ENCODE assay signal across 9 cellular contexts in the genomic region with DNA sequence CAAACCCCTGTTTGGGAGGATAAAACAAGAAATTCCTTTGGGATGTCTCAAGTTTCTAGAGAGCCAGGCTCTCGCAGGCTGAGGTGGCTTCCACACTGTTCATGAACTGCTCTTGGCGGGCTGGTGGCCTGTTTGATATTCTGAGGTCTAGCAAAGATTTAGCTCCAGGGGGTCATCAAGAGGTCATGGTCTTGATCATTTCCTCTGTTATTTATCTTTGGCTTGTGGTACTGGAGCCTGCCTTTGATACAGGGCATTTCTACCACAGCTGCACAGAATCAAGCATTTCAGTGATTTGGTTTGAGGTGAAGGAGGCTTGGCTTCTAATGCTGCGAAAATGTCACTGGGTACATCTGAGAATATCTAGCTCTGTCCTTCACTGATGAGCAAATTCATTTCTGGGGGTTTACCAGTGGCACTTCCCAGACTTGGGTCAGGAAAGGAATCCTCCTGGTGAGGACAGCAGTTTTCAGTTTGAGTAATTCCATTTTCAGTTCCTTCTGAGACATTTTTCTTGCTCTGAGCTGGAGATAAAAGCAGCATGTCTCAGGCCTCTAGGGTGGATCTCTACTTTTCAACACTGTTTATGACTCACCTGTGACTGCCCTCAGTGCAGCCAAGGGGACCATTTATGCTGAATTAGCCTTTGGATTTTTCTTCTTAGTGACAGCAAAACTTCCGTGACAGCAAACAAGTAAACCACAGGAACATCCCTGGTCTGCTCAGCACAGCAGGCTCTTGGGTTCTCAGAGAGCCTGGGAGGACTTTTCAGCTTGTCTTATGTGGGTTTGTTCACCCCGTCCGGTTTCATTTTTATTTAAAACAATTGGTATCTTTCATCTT.
DNase-seq lines count a peak whose midpoint lies in the region; ATAC-seq and TF ChIP-seq lines count a peak whose summit lies in the region.
"Had no signal": no experiment of that assay in that cellular context is flagged by ENCODE, and none has a peak within 500 bp of the region (broad histone marks: within the 10 kb centered on the region; RNA-seq: fewer than 3 reads in every experiment).

No MANE protein-coding gene starts in this region.

- H3K27me3 Mint-ChIP-seq in activated T-helper 17 cell treated with anti-CD3 and anti-CD28 coated beads, Interleukin-2, amount 50 U/mL, for 72 hours, result no peaks in the 10 kb centered on the region

- H2AK5ac ChIP-seq in mesendoderm (ENCODE audit: low read length), result no peak overlapping the region

- H3K9me3 ChIP-seq in left lung, result no peaks in the 10 kb centered on the region

- no peak overlapping the region for H3K23ac ChIP-seq in mesendoderm (ENCODE audit: low read length)

- H3K9me3 Mint-ChIP-seq in activated T-helper 17 cell treated with anti-CD3 and anti-CD28 coated beads, Interleukin-2, amount 50 U/mL, for 72 hours, result no peaks in the 10 kb centered on the region

- in situ Hi-C loops in KBM-7 (cut with MboI; ENCODE audit: low pct_unique_long_range_greater_than_20kb, low sequenced_read_pairs), result no loop called here

- H3K4ac ChIP-seq in mesendoderm (ENCODE audit: low read depth, low read length), result no peak overlapping the region

- no peak overlapping the region for H3K18ac ChIP-seq in mesendoderm (ENCODE audit: low read length)

- no peak overlapping the region for H3K56ac ChIP-seq in mesendoderm (ENCODE audit: low read length)

- peak overlapping the region; percentile 94 for H3K27ac Mint-ChIP-seq in activated T-helper 17 cell treated with anti-CD3 and anti-CD28 coated beads, Interleukin-2, amount 50 U/mL, for 72 hours

- no peaks in the 10 kb centered on the region for H3K79me1 ChIP-seq in mesendoderm (ENCODE audit: low read length)

- H4K5ac ChIP-seq in mesendoderm (ENCODE audit: low read length), result no peak overlapping the region

- no peak overlapping the region for H4K8ac ChIP-seq in mesendoderm (ENCODE audit: low read depth, low read length)

- H3K4me1 Mint-ChIP-seq in activated T-helper 17 cell treated with anti-CD3 and anti-CD28 coated beads, Interleukin-2, amount 50 U/mL, for 72 hours, result peaks cover 29% of the 10 kb centered on the region

- no peaks in the 10 kb centered on the region for H3K79me2 ChIP-seq in mesendoderm (ENCODE audit: control insufficient read depth, insufficient read depth, low read length)

- no peaks in the 10 kb centered on the region for H3K36me3 Mint-ChIP-seq in activated T-helper 17 cell treated with anti-CD3 and anti-CD28 coated beads, Interleukin-2, amount 50 U/mL, for 72 hours (ENCODE audit: low read depth)

- H3K27me3 ChIP-seq in left lung (no peaks in the 10 kb centered on the region), mesendoderm (ENCODE audit: insufficient read depth, low read length, poor library complexity) (no peaks in the 10 kb centered on the region)

- TF ChIP-seq CTCF in GM12865 (IDR thresholded peaks at IDR 0.05; ENCODE audit: insufficient read depth, low read depth, low read length, missing control alignments), result no peak
- TF ChIP-seq CTCF in left lung (IDR thresholded peaks at IDR 0.05), result no peak

- H2BK120ac ChIP-seq in mesendoderm (ENCODE audit: low read depth, low read length), result no peak overlapping the region

- H3K36me3 ChIP-seq in left lung (no peaks in the 10 kb centered on the region), mesendoderm (ENCODE audit: control insufficient read depth, insufficient read depth, low read length) (no peaks in the 10 kb centered on the region)

- no peak overlapping the region for H3K9ac ChIP-seq in mesendoderm (ENCODE audit: low read length)

- no peak overlapping the region for H2BK15ac ChIP-seq in mesendoderm (replicated peaks; ENCODE audit: low read depth)

- no peak overlapping the region for H2BK5ac ChIP-seq in mesendoderm (ENCODE audit: low read length)

- WGBS in mesendoderm (ENCODE audit: extremely low coverage, insufficient coverage, low lambda C conversion rate), result no CpG with 5 or more reads among the region's 6 CpGs

- H3K27ac ChIP-seq in left lung, result peak overlapping the region; percentile 22 to 77
- H3K27ac ChIP-seq in mesendoderm (ENCODE audit: low read depth, low read length), result no peak overlapping the region
- H3K27ac ChIP-seq: SK-N-MC had no signal

- DNase-seq in GM12865 (ENCODE audit: low read depth) (peak; percentile 97), KBM-7 (peak; percentile 16), left lung (no peak), mesendoderm (no peak), UCSD-AML1 (lab: John Stamatoyannopoulos, UW; ENCODE audit: unreplicated experiment) (no peak), NCI-H82 treated with DMSO at 0.1 percent for 48 hours (lab: John Stamatoyannopoulos, UW; ENCODE audit: unreplicated experiment) (no peak)

- intact Hi-C loops in left lung (cut with DNase I), result no loop called here

- peak overlapping the region; percentile 38 for H3K4me3 ChIP-seq in GM12865 (ENCODE audit: low read depth, low read length)
- no peak overlapping the region for H3K4me3 ChIP-seq in left lung
- no peak overlapping the region for H3K4me3 ChIP-seq in mesendoderm (ENCODE audit: low read length)
- H3K4me3 ChIP-seq: SK-N-MC had no signal

- H3K4me2 ChIP-seq in mesendoderm (ENCODE audit: low read length), result no peak overlapping the region

- peak overlapping the region; percentile 67 for H3K4me3 Mint-ChIP-seq in activated T-helper 17 cell treated with anti-CD3 and anti-CD28 coated beads, Interleukin-2, amount 50 U/mL, for 72 hours

- peak; percentile 87 for ATAC-seq in GM21529 (IDR thresholded peaks at IDR 0.05; ENCODE audit: unreplicated experiment)
- peak; percentile 92 for ATAC-seq in activated T-helper 17 cell treated with anti-CD3 and anti-CD28 coated beads, Interleukin-2, amount 50 U/mL, for 72 hours (replicated peaks)
- peak; percentile 31 for ATAC-seq in left lung

- H3K4me1 ChIP-seq in left lung (peaks cover 8 to 23% of the 10 kb centered on the region in 2 donors), mesendoderm (ENCODE audit: control insufficient read depth, low read depth, low read length) (no peaks in the 10 kb centered on the region)

Comparison
In these comparisons a context has a peak if more than half of its experiments do, and no peak if none do; other contexts are left out.
1. DNase-seq: peak in GM12865 (single experiment) and KBM-7 (single experiment); none in left lung (0 of 2), mesendoderm (single experiment), UCSD-AML1 (single experiment) and NCI-H82 treated with DMSO at 0.1 percent for 48 hours (single experiment).
2. ATAC-seq: peak in every context shown above with its lines; median percentile 92 in activated T-helper 17 cell treated with anti-CD3 and anti-CD28 coated beads, Interleukin-2, amount 50 U/mL, for 72 hours; 87 in GM21529; 31 in left lung.